Comparison of ENCODE assay signal across 8 cellular contexts in genomic region chr17:14748036-14748715, GRCh38.
A peak's percentile ranks its signal among the peaks of the same experiment; 100 is the strongest.
DNase-seq lines count a peak whose midpoint lies in the region; ATAC-seq and TF ChIP-seq lines count a peak whose summit lies in the region.

No MANE protein-coding gene starts in this region.

- no peak overlapping the region for H3K4me3 ChIP-seq in lower leg skin (ENCODE audit: low read depth, poor library complexity, severe bottlenecking)

- no peak overlapping the region for H3K27ac Mint-ChIP-seq in activated naive CD8-positive, alpha-beta T cell treated with anti-CD3 and anti-CD28 coated beads for 36 hours

- DNase-seq in Daoy (ENCODE audit: low read depth) (peak; percentile 75), lower leg skin (ENCODE audit: low spot score in 2 of 2) (no peak), posterior cingulate gyrus (no peak), SHP77 treated with DMSO at 0.1 percent for 48 hours (lab: John Stamatoyannopoulos, UW) (no peak), GM19238 (ENCODE audit: insufficient read length, low spot score) (no peak)
- DNase-seq in activated naive CD8-positive, alpha-beta T cell treated with anti-CD3 and anti-CD28 coated beads for 36 hours: peak; percentile 14

- no peak overlapping the region for H3K4me3 Mint-ChIP-seq in activated naive CD8-positive, alpha-beta T cell treated with anti-CD3 and anti-CD28 coated beads for 36 hours

- peaks cover 5% of the 10 kb centered on the region for H3K4me1 Mint-ChIP-seq in activated naive CD8-positive, alpha-beta T cell treated with anti-CD3 and anti-CD28 coated beads for 36 hours

- no peaks in the 10 kb centered on the region for H3K27me3 Mint-ChIP-seq in activated naive CD8-positive, alpha-beta T cell treated with anti-CD3 and anti-CD28 coated beads for 36 hours

- TF ChIP-seq POLR2A in lower leg skin (IDR thresholded peaks at IDR 0.05): no peak

- WGBS in lower leg skin, 2 donors: 86 to 88% methylated on average over 12 of the region's 12 CpGs

- no peaks in the 10 kb centered on the region for H3K9me3 Mint-ChIP-seq in activated naive CD8-positive, alpha-beta T cell treated with anti-CD3 and anti-CD28 coated beads for 36 hours

- ATAC-seq in GM19372 (IDR thresholded peaks at IDR 0.05; ENCODE audit: low read depth, unreplicated experiment) (peak; percentile 57), HG03108 (IDR thresholded peaks at IDR 0.05; ENCODE audit: unreplicated experiment) (peak; percentile 61)

- intact Hi-C loops in lower leg skin (cut with DNase I; ENCODE audit: low total_unique reads): no loop called here
- intact Hi-C loops in posterior cingulate gyrus (cut with DNase I): no loop called here

- H3K36me3 Mint-ChIP-seq in activated naive CD8-positive, alpha-beta T cell treated with anti-CD3 and anti-CD28 coated beads for 36 hours: no peaks in the 10 kb centered on the region

- TF ChIP-seq CTCF in lower leg skin (IDR thresholded peaks at IDR 0.05): no peak

Comparison
In these comparisons a context has a peak if more than half of its experiments do, and no peak if none do; other contexts are left out.
1. DNase-seq: peak in Daoy (single experiment) and activated naive CD8-positive, alpha-beta T cell treated with anti-CD3 and anti-CD28 coated beads for 36 hours (single experiment); none in lower leg skin (0 of 2), posterior cingulate gyrus (0 of 10), SHP77 treated with DMSO at 0.1 percent for 48 hours (single experiment) and GM19238 (single experiment).